In genomic region chr11:10514713-10515112, GRCh38 we compare ENCODE assay signal across 1 cellular context.
TF ChIP-seq lines count a peak whose summit lies in the region.

No MANE protein-coding gene starts in this region.

TF ChIP-seq in endothelial cell of umbilical vein, 7 proteins besides CTCF, POLR2A, EP300 and RAD21:
- TF ChIP-seq GATA2 (IDR thresholded peaks at IDR 0.05; ENCODE audit: insufficient read depth, insufficient read length, low read depth, low read length) (no peak), EZH2 (IDR thresholded peaks at IDR 0.05; ENCODE audit: borderline replicate concordance, low read depth, low read length, severe bottlenecking) (no peak), MYC (IDR thresholded peaks at IDR 0.05; ENCODE audit: low read depth, low read length) (no peak), MAX (IDR thresholded peaks at IDR 0.05; ENCODE audit: insufficient read depth, insufficient read length) (no peak), POLR2AphosphoS5 (IDR thresholded peaks at IDR 0.05; ENCODE audit: insufficient read depth, low read depth, low read length) (no peak), FOS (IDR thresholded peaks at IDR 0.05; ENCODE audit: borderline replicate concordance, insufficient read depth, low read length) (no peak), JUN (IDR thresholded peaks at IDR 0.05; ENCODE audit: borderline replicate concordance, insufficient read depth, insufficient read length, low read depth) (no peak)
